ENCODE assay signal across 20 cellular contexts in the genomic region with DNA sequence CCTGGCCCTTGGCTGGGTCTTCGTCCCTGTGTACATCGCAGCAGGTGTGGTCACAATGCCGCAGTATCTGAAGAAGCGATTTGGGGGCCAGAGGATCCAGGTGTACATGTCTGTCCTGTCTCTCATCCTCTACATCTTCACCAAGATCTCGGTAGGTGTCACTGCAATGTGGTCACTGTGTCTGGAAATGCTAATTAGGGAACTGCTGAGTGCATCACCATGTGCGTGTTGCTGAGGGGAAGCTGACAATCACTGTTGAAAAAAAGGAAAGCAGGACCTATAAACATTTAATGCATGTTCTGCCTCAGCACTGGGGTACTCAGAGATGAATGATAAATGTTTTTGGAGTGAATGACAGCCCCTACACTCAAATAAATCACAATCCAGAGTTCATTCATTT. TPM values are rescaled to one million over a fixed set of nuclear protein-coding genes. Genes with fewer than 3 reads are reported as not detected.
DNase-seq lines count a peak whose midpoint lies in the region; ATAC-seq and FAIRE-seq lines count a peak whose summit lies in the region.
"Had no signal": no experiment of that assay in that cellular context is flagged by ENCODE, and none has a peak within 500 bp of the region (broad histone marks: within the 10 kb centered on the region; RNA-seq: fewer than 3 reads in every experiment).

No MANE protein-coding gene starts in this region.

- no peak overlapping the region for H4K8ac ChIP-seq in mesendoderm (ENCODE audit: low read depth, low read length)

- no peaks in the 10 kb centered on the region for H3K36me3 ChIP-seq in mesendoderm (ENCODE audit: control insufficient read depth, insufficient read depth, low read length)
- H3K36me3 ChIP-seq: BE2C had no signal

- no peaks in the 10 kb centered on the region for H3K4me1 ChIP-seq in mesendoderm (ENCODE audit: control insufficient read depth, low read depth, low read length)
- H3K4me1 ChIP-seq: A549, BE2C, Caco-2 had no signal

- DNase-seq in RPMI8226 (peak; percentile 7), T-helper 17 cell (no peak), mesendoderm (no peak), urothelium cell line (ENCODE audit: low spot score) (no peak), GOT3 (lab: John Stamatoyannopoulos, UW) (no peak), HuH-7.5 (ENCODE audit: low spot score) (no peak)
- no peak for DNase-seq in stimulated activated CD4-positive, alpha-beta T cell treated with anti-CD3 and anti-CD28 coated beads, Interleukin-12 subunit alpha, Interleukin-12 subunit beta, amount 100 ng/mL, for 4 hours
- DNase-seq: BE2C; Caco-2; CD8-positive, alpha-beta memory T cell; DND-41; GDM1; HCEC 1CT; HFFc6 had no signal

- H2BK120ac ChIP-seq in mesendoderm (ENCODE audit: low read depth, low read length): no peak overlapping the region

- H3K27ac ChIP-seq in mesendoderm (ENCODE audit: low read depth, low read length): no peak overlapping the region
- H3K27ac ChIP-seq: A549, C4-2B, HL-60 had no signal

- H3K23ac ChIP-seq in mesendoderm (ENCODE audit: low read length): no peak overlapping the region

- no peaks in the 10 kb centered on the region for H3K79me2 ChIP-seq in mesendoderm (ENCODE audit: control insufficient read depth, insufficient read depth, low read length)

- no peak overlapping the region for H2BK15ac ChIP-seq in mesendoderm (replicated peaks; ENCODE audit: low read depth)

- peaks cover 11% of the 10 kb centered on the region for H3K4me1 Mint-ChIP-seq in T-helper 17 cell

- H3K4me3 ChIP-seq in mesendoderm (ENCODE audit: low read length): no peak overlapping the region
- H3K4me3 ChIP-seq: A549 had no signal

- H3K9ac ChIP-seq in mesendoderm (ENCODE audit: low read length): no peak overlapping the region

- ATAC-seq in T-helper 17 cell: no peak
- ATAC-seq: A549 had no signal

- no peak overlapping the region for H3K18ac ChIP-seq in mesendoderm (ENCODE audit: low read length)

- H3K27me3 ChIP-seq in mesendoderm (ENCODE audit: insufficient read depth, low read length, poor library complexity): no peaks in the 10 kb centered on the region
- H3K27me3 ChIP-seq: BE2C had no signal

- no peak overlapping the region for H4K5ac ChIP-seq in mesendoderm (ENCODE audit: low read length)

- peaks cover 4% of the 10 kb centered on the region for H3K36me3 Mint-ChIP-seq in T-helper 17 cell (ENCODE audit: low read depth)
- H3K36me3 Mint-ChIP-seq: CD8-positive, alpha-beta memory T cell had no signal

- no peak for FAIRE-seq in urothelium cell line (lab: Jason Lieb, UNC)
- FAIRE-seq: A549, GM12892 had no signal

- no peak overlapping the region for H3K4ac ChIP-seq in mesendoderm (ENCODE audit: low read depth, low read length)

- peak overlapping the region; percentile 26 for H3K4me3 Mint-ChIP-seq in T-helper 17 cell
- H3K4me3 Mint-ChIP-seq: HFFc6 had no signal

- no peak overlapping the region for H3K27ac Mint-ChIP-seq in T-helper 17 cell
- H3K27ac Mint-ChIP-seq: HFFc6 had no signal

- peak overlapping the region; percentile 32 for H2AK5ac ChIP-seq in mesendoderm (ENCODE audit: low read length)

- H3K4me2 ChIP-seq in mesendoderm (ENCODE audit: low read length): no peak overlapping the region
- H3K4me2 ChIP-seq: A549 had no signal

- no peak overlapping the region for H2BK5ac ChIP-seq in mesendoderm (ENCODE audit: low read length)

- WGBS in mesendoderm (ENCODE audit: extremely low coverage, insufficient coverage, low lambda C conversion rate): no CpG with 5 or more reads among the region's 6 CpGs

- H3K27me3 Mint-ChIP-seq in T-helper 17 cell: no peaks in the 10 kb centered on the region

- H3K56ac ChIP-seq in mesendoderm (ENCODE audit: low read length): peak overlapping the region; percentile 11

- H3K9me3 ChIP-seq in T-helper 17 cell (ENCODE audit: control insufficient read depth, low read length, poor library complexity, severe bottlenecking): no peaks in the 10 kb centered on the region
- H3K9me3 ChIP-seq: A549, BE2C, Caco-2 had no signal

- H3K79me1 ChIP-seq in mesendoderm (ENCODE audit: low read length): no peaks in the 10 kb centered on the region

RNA-seq across cellular contexts. Expression of a gene that starts 6.8 kb away (rescaled TPM):
- total RNA-seq in T-helper 17 cell: not detected
- 1.2 TPM for polyA plus RNA-seq in mesendoderm (2013, experiment 1 of 2)
- 1.0 TPM for polyA plus RNA-seq in mesendoderm (2013, experiment 2 of 2)
- total RNA-seq: CD8-positive, alpha-beta memory T cell; H4; HFFc6 had no signal
- polyA plus RNA-seq: AG04450; CD8-positive, alpha-beta memory T cell had no signal
